In the genomic region with DNA sequence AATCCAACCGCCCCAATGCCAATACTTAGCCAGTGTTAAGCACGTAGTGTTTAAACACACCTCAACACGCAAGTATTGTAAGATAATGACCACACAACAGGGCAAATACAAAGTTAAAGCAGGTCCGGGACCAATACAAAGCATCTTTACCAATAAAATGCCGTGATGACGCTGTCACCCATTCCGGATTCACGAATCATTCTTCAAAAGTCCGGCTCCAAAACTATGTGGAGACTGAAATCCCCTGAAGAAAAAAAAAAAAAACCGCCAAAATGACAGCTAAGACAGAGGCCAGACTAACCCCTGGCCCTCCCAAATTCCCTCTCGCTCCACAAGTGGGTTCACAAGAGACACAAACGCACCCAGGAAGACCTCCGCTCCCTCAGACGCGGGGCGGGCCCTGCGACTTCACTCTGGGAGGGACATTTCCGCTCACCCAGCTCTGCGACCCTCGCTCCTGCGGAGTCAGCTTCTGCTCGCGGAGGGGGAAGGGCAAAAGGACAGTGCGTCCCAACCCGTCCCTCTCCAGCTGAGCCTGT, we compare ENCODE assay signal across 1 cellular context.
TF ChIP-seq lines count a peak whose summit lies in the region.

No MANE protein-coding gene starts in this region.

TF ChIP-seq in endothelial cell of umbilical vein, 7 proteins besides CTCF, POLR2A, EP300 and RAD21:
- TF ChIP-seq GATA2 (IDR thresholded peaks at IDR 0.05; ENCODE audit: insufficient read depth, insufficient read length, low read depth, low read length) (no peak), POLR2AphosphoS5 (IDR thresholded peaks at IDR 0.05; ENCODE audit: insufficient read depth, low read depth, low read length) (no peak), JUN (IDR thresholded peaks at IDR 0.05; ENCODE audit: borderline replicate concordance, insufficient read depth, insufficient read length, low read depth) (no peak), MAX (IDR thresholded peaks at IDR 0.05; ENCODE audit: insufficient read depth, insufficient read length) (no peak), FOS (IDR thresholded peaks at IDR 0.05; ENCODE audit: borderline replicate concordance, insufficient read depth, low read length) (no peak), EZH2 (IDR thresholded peaks at IDR 0.05; ENCODE audit: borderline replicate concordance, low read depth, low read length, severe bottlenecking) (no peak), MYC (IDR thresholded peaks at IDR 0.05; ENCODE audit: low read depth, low read length) (no peak)
